In genomic region chr3:101676765-101677435, GRCh38 we compare ENCODE assay signal across 1 cellular context.
TF ChIP-seq lines count a peak whose summit lies in the region.

Gene ZBTB11, minus strand, starts transcription at chr3:101677132. Its CDS starts 218 bp downstream, at chr3:101676914.

TF ChIP-seq in K562, 482 proteins besides CTCF, POLR2A, EP300 and RAD21 (continued from another document and continues in another):
- TF ChIP-seq ZBTB12 (CRISPR knock-in tag; IDR thresholded peaks at IDR 0.05): peak; percentile 92
- no peak for TF ChIP-seq ZNF785 (CRISPR knock-in tag; IDR thresholded peaks at IDR 0.05)
- TF ChIP-seq IRF1 (CRISPR knock-in tag; IDR thresholded peaks at IDR 0.05; ENCODE audit: borderline replicate concordance): no peak
- TF ChIP-seq ZNF140 (CRISPR knock-in tag; IDR thresholded peaks at IDR 0.05): no peak
- TF ChIP-seq NFE2L1 (tag; IDR thresholded peaks at IDR 0.05; ENCODE audit: borderline replicate concordance, low read depth): no peak
- TF ChIP-seq SIRT6 (IDR thresholded peaks at IDR 0.05; ENCODE audit: low read depth, low read length): peak; percentile 35
- peak; percentile 71 for TF ChIP-seq E2F8 (IDR thresholded peaks at IDR 0.05; ENCODE audit: low read depth, partially characterized antibody)
- no peak for TF ChIP-seq STAT5A (IDR thresholded peaks at IDR 0.05; ENCODE audit: borderline replicate concordance, low read length)
- TF ChIP-seq ZNF79 (CRISPR knock-in tag; IDR thresholded peaks at IDR 0.05; ENCODE audit: low read depth): no peak
- peak; percentile 43 for TF ChIP-seq PHF20 (IDR thresholded peaks at IDR 0.05; ENCODE audit: partially characterized antibody)
- no peak for TF ChIP-seq BDP1 (IDR thresholded peaks at IDR 0.05; ENCODE audit: insufficient read depth, insufficient read length)
- TF ChIP-seq ZNF134 (CRISPR knock-in tag; conservative IDR thresholded peaks at IDR 0.05): no peak
- TF ChIP-seq PCBP2 (IDR thresholded peaks at IDR 0.05; ENCODE audit: low read depth, low read length, poor library complexity, severe bottlenecking): no peak
- TF ChIP-seq ZSCAN29 (IDR thresholded peaks at IDR 0.05): no peak
- TF ChIP-seq HNRNPH1 (optimal IDR thresholded peaks at IDR 0.05; ENCODE audit: low read depth, low read length): no peak
- TF ChIP-seq SAFB2 (IDR thresholded peaks at IDR 0.05; ENCODE audit: borderline replicate concordance, low read depth, low read length, severe bottlenecking): no peak
- TF ChIP-seq BRD4 (IDR thresholded peaks at IDR 0.05): no peak
- 0 out of 2 replicates have a peak, but pooled peaks have one; percentile 8 for TF ChIP-seq MITF (IDR thresholded peaks at IDR 0.05)
- TF ChIP-seq ID3 (CRISPR knock-in tag; IDR thresholded peaks at IDR 0.05): no peak
- TF ChIP-seq ID3 (tag; IDR thresholded peaks at IDR 0.05): no peak
- TF ChIP-seq ZNF644 (tag; IDR thresholded peaks at IDR 0.05; ENCODE audit: low read depth): peak; percentile 43; the same call in 1 of the 2 replicates
- TF ChIP-seq MXD1 (CRISPR knock-in tag; IDR thresholded peaks at IDR 0.05; ENCODE audit: borderline replicate concordance, poor library complexity, severe bottlenecking): peak; percentile 57
- 0 out of 2 replicates have a peak, but pooled peaks have one; percentile 43 for TF ChIP-seq ARID4B (CRISPR knock-in tag; IDR thresholded peaks at IDR 0.05)
- TF ChIP-seq TAF7 (tag; IDR thresholded peaks at IDR 0.05): no peak
- peak; percentile 43; the same call in 1 of the 2 replicates for TF ChIP-seq TFAP4 (CRISPR knock-in tag; IDR thresholded peaks at IDR 0.05; ENCODE audit: borderline replicate concordance)
- TF ChIP-seq RBM39 (optimal IDR thresholded peaks at IDR 0.05; ENCODE audit: low read depth, low read length): no peak
- TF ChIP-seq ZNF699 (CRISPR knock-in tag; IDR thresholded peaks at IDR 0.05; ENCODE audit: insufficient replicate concordance): no peak
- TF ChIP-seq GATAD2A (IDR thresholded peaks at IDR 0.05): no peak
- peak; percentile 87 for TF ChIP-seq HCFC1 (IDR thresholded peaks at IDR 0.05; ENCODE audit: low read depth, low read length)
- no peak for TF ChIP-seq U2AF1 (optimal IDR thresholded peaks at IDR 0.05; ENCODE audit: low read depth, low read length)
- TF ChIP-seq ZNF76 (CRISPR knock-in tag; IDR thresholded peaks at IDR 0.05; ENCODE audit: borderline replicate concordance): no peak
- TF ChIP-seq CREB3L1 (IDR thresholded peaks at IDR 0.05; ENCODE audit: borderline replicate concordance, low read depth): no peak
- TF ChIP-seq RREB1 (CRISPR knock-in tag; IDR thresholded peaks at IDR 0.05): no peak
- TF ChIP-seq ATF1 (CRISPR knock-in tag; IDR thresholded peaks at IDR 0.05): no peak; the same call in 1 of the 2 replicates
- TF ChIP-seq ATF1 (tag; IDR thresholded peaks at IDR 0.05): peak; percentile 98
- TF ChIP-seq ZNF239 (CRISPR knock-in tag; IDR thresholded peaks at IDR 0.05): no peak
- no peak for TF ChIP-seq CHD4 (IDR thresholded peaks at IDR 0.05; ENCODE audit: insufficient read depth, insufficient replicate concordance, low read depth, low read length, poor library complexity, severe bottlenecking)
- peak; percentile 78 for TF ChIP-seq SP1 (CRISPR knock-in tag; IDR thresholded peaks at IDR 0.05)
- TF ChIP-seq FOXK2 (conservative IDR thresholded peaks at IDR 0.05 in 1 of 2, IDR thresholded peaks at IDR 0.05 in 1 of 2; ENCODE audit: low read depth in 2 of 2): peak; percentile 44 to 52; a peak in 1 of 4 replicates
